ENCODE assay signal across 11 cellular contexts in the genomic region with DNA sequence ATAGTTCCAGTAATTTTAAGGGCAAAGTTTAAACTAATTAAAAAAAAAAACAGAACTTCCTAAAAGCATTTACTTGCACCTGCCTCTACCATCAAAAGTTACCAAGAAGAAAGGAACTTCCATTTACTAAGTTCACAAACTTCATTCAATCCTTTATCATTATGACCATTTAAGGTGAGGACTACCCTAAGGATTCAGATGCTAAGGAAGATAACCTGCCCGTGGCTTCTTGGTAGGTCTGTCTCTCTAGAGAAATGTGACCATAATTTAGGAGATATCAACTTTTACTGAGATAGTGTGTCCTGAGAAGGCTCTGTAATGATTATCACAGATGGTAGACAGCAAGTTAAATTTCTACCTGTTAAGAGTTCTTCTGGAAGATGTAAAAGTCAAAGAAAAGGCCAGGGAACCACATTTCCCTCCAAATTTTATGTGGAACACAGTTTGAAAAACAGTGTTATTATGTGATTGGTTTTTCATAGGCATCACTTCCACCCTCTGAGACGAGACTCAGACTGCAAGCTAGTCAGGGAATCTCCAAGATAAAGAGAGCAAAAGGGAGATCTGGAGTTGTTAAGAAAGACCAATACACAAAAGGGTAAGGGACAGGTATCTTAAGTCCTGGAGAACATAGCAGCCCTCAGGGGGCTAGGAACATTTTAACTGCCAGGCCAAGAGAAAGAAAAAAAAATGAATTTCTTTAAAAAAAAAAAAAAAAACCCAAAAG. TPM values are rescaled to one million over a fixed set of nuclear protein-coding genes. Genes with fewer than 3 reads are reported as not detected.
DNase-seq lines count a peak whose midpoint lies in the region; ATAC-seq, FAIRE-seq and TF ChIP-seq lines count a peak whose summit lies in the region.
"Had no signal": no experiment of that assay in that cellular context is flagged by ENCODE, and none has a peak within 500 bp of the region (broad histone marks: within the 10 kb centered on the region; RNA-seq: fewer than 3 reads in every experiment).

No MANE protein-coding gene starts in this region.

- H3K4me3 Mint-ChIP-seq in H9 (no peak overlapping the region), astrocyte (ENCODE audit: unreplicated experiment) (no peak overlapping the region)
- H3K4me3 Mint-ChIP-seq in naive thymus-derived CD4-positive, alpha-beta T cell: peak overlapping the region in 7 of 10 donors; percentile 26 to 58 (median 39)

- WGBS in H9 (ENCODE audit: extremely low coverage, insufficient read length, low lambda C conversion rate): no CpG with 5 or more reads among the region's 2 CpGs

- no peak overlapping the region for H3K23ac ChIP-seq in H9 (ENCODE audit: insufficient read length, low read depth, low read length)

- no peak overlapping the region for H2BK15ac ChIP-seq in H9 (ENCODE audit: low read depth, low read length)

- ATAC-seq in naive thymus-derived CD4-positive, alpha-beta T cell: no peak
- no peak for ATAC-seq in HG02642 (IDR thresholded peaks at IDR 0.05; ENCODE audit: poor library complexity, unreplicated experiment)

- no peak overlapping the region for H2BK20ac ChIP-seq in H9 (ENCODE audit: low read depth, low read length, poor library complexity, severe bottlenecking)

- H3T11ph ChIP-seq in H9 (ENCODE audit: low read length): no peak overlapping the region

- H4K20me1 ChIP-seq in BLaER1: peaks cover 100% of the 10 kb centered on the region
- no peaks in the 10 kb centered on the region for H4K20me1 ChIP-seq in H9 (ENCODE audit: control insufficient read depth, insufficient read depth, insufficient read length)
- H4K20me1 ChIP-seq in astrocyte (ENCODE audit: insufficient read depth, low read length): peaks cover 73% of the 10 kb centered on the region

- H3K14ac ChIP-seq in H9 (ENCODE audit: insufficient read depth, low read length): no peak overlapping the region

- H3K36me3 Mint-ChIP-seq in H9 (ENCODE audit: insufficient read depth in 1 of 3, low read depth in 3 of 3) (peaks cover 0 to 17% (median 4%) of the 10 kb centered on the region in 3 experiments; a peak in 4 of 7 replicates), astrocyte (ENCODE audit: low read depth, unreplicated experiment) (no peaks in the 10 kb centered on the region)
- H3K36me3 Mint-ChIP-seq in naive thymus-derived CD4-positive, alpha-beta T cell: peaks cover 0 to 13% (median 0%) of the 10 kb centered on the region in 5 donors

- H3K23me2 ChIP-seq in H9 (ENCODE audit: insufficient read length, low read depth, low read length, poor library complexity, severe bottlenecking): no peaks in the 10 kb centered on the region

- H3K9me3 Mint-ChIP-seq in H9 (no peaks in the 10 kb centered on the region), astrocyte (ENCODE audit: unreplicated experiment) (no peaks in the 10 kb centered on the region)
- H3K9me3 Mint-ChIP-seq in naive thymus-derived CD4-positive, alpha-beta T cell: no peaks in the 10 kb centered on the region

- H3K4ac ChIP-seq in H9 (ENCODE audit: low read depth, low read length): no peak overlapping the region

- no peak overlapping the region for H3K18ac ChIP-seq in H9 (ENCODE audit: insufficient read length, low read depth, low read length)

- no peak overlapping the region for H2BK5ac ChIP-seq in H9 (ENCODE audit: insufficient read length, low read length)

- H3K4me2 ChIP-seq in BLaER1: peak overlapping the region; percentile 14; the same call in 1 of the 2 replicates
- H3K4me2 ChIP-seq in H9 (ENCODE audit: insufficient read depth, insufficient read length, low read length): no peak overlapping the region
- H3K4me2 ChIP-seq in astrocyte (ENCODE audit: low read length): no peak overlapping the region

- DNase-seq in H9 (no peak), astrocyte (ENCODE audit: low read depth) (no peak), SHP77 treated with DMSO at 0.1 percent for 48 hours (lab: John Stamatoyannopoulos, UW) (no peak), MG63 (no peak), DMS 273 treated with DMSO at 0.1 percent for 48 hours (lab: John Stamatoyannopoulos, UW) (no peak)
- DNase-seq in naive thymus-derived CD4-positive, alpha-beta T cell: no peak
- DNase-seq: islet precursor cell, NCI-H345 had no signal

- H3K9ac ChIP-seq in BLaER1 (no peak overlapping the region), H9 (ENCODE audit: extremely low read depth, insufficient read length, low read length) (no peak overlapping the region), astrocyte (ENCODE audit: low read length) (no peak overlapping the region)

- CTCF ChIA-PET in naive thymus-derived CD4-positive, alpha-beta T cell (lab: Charles Lee): interaction anchor here (0.6 kb wide), 1 partner anchor 157 kb away, joined by 3 read pairs; no protein-coding TSS in a partner anchor

- H4K5ac ChIP-seq in H9 (ENCODE audit: insufficient read length, low read depth, low read length): no peak overlapping the region

- H3K27me3 ChIP-seq in BLaER1 (no peaks in the 10 kb centered on the region), H9 (ENCODE audit: insufficient read depth, low read length) (no peaks in the 10 kb centered on the region), astrocyte (ENCODE audit: insufficient read depth, low read length) (no peaks in the 10 kb centered on the region), MG63 (no peaks in the 10 kb centered on the region)
- no peaks in the 10 kb centered on the region for H3K27me3 ChIP-seq in naive thymus-derived CD4-positive, alpha-beta T cell (ENCODE audit: control insufficient read depth in 2 of 2, insufficient read depth in 2 of 2, low read length in 2 of 2)

- H2AFZ ChIP-seq in H9 (ENCODE audit: low read length) (no peak overlapping the region), astrocyte (ENCODE audit: low read depth, low read length) (no peak overlapping the region)

- H3K9me3 ChIP-seq in BLaER1 (no peaks in the 10 kb centered on the region), H9 (ENCODE audit: control insufficient read depth, low read depth, low read length) (no peaks in the 10 kb centered on the region), astrocyte (ENCODE audit: insufficient read depth, low read depth, low read length) (no peaks in the 10 kb centered on the region), MG63 (no peaks in the 10 kb centered on the region)
- no peaks in the 10 kb centered on the region for H3K9me3 ChIP-seq in naive thymus-derived CD4-positive, alpha-beta T cell (ENCODE audit: control insufficient read depth in 2 of 3, low read length in 3 of 3)

- H3K56ac ChIP-seq in H9 (ENCODE audit: insufficient read length, low read depth, low read length): no peak overlapping the region

- H3K4me3 ChIP-seq in BLaER1 (no peak overlapping the region), astrocyte (ENCODE audit: insufficient read depth, low read depth, low read length) (no peak overlapping the region), MG63 (no peak overlapping the region)
- no peak overlapping the region for H3K4me3 ChIP-seq in naive thymus-derived CD4-positive, alpha-beta T cell (ENCODE audit: low read length)

- no peaks in the 10 kb centered on the region for H3K27me3 Mint-ChIP-seq in H9 (ENCODE audit: low read depth)
- H3K27me3 Mint-ChIP-seq in astrocyte (ENCODE audit: low read depth, unreplicated experiment): no peaks in the 10 kb centered on the region
- H3K27me3 Mint-ChIP-seq in naive thymus-derived CD4-positive, alpha-beta T cell: no peaks in the 10 kb centered on the region

- H2BK120ac ChIP-seq in H9 (ENCODE audit: low read depth, low read length, poor library complexity, severe bottlenecking): no peak overlapping the region

- H2BK12ac ChIP-seq in H9 (ENCODE audit: insufficient read length, low read depth, low read length): no peak overlapping the region

- POLR2A ChIA-PET in naive thymus-derived CD4-positive, alpha-beta T cell (lab: Charles Lee): no interaction called here

- H4K91ac ChIP-seq in H9 (ENCODE audit: insufficient read length, low read depth, low read length): no peak overlapping the region

- peaks cover 49% of the 10 kb centered on the region; the same call in 1 of the 2 replicates for H3K79me2 ChIP-seq in H9 (ENCODE audit: insufficient read depth, low read length)
- H3K79me2 ChIP-seq in astrocyte (ENCODE audit: insufficient read depth, low read length): peaks cover 100% of the 10 kb centered on the region

- H2AK5ac ChIP-seq in H9 (ENCODE audit: insufficient read length, low read length): no peak overlapping the region

- H3K27ac Mint-ChIP-seq in H9 (peak overlapping the region; percentile 42 to 87 (median 80); a peak in 5 of 7 replicates), astrocyte (ENCODE audit: unreplicated experiment) (peak overlapping the region; percentile 62)
- peak overlapping the region; percentile 35 to 87 (median 77) for H3K27ac Mint-ChIP-seq in naive thymus-derived CD4-positive, alpha-beta T cell

- no peak overlapping the region for H3K27ac ChIP-seq in BLaER1
- H3K27ac ChIP-seq in H9 (ENCODE audit: insufficient read length, low read depth, low read length): peak overlapping the region; percentile 40
- H3K27ac ChIP-seq in astrocyte (ENCODE audit: low read depth, low read length): no peak overlapping the region
- peak overlapping the region; percentile 20 for H3K27ac ChIP-seq in naive thymus-derived CD4-positive, alpha-beta T cell (ENCODE audit: low read depth, low read length)

- H3K36me3 ChIP-seq in BLaER1: peaks cover 51% of the 10 kb centered on the region
- H3K36me3 ChIP-seq in astrocyte (ENCODE audit: insufficient read depth, low read length): no peaks in the 10 kb centered on the region
- no peaks in the 10 kb centered on the region for H3K36me3 ChIP-seq in naive thymus-derived CD4-positive, alpha-beta T cell (ENCODE audit: control insufficient read depth in 2 of 3, insufficient read depth in 3 of 3, low read length in 3 of 3)
- peaks cover 21% of the 10 kb centered on the region for H3K36me3 ChIP-seq in MG63

- peaks cover 44 to 55% of the 10 kb centered on the region in 2 experiments for H3K4me1 Mint-ChIP-seq in H9
- peaks cover 54% of the 10 kb centered on the region for H3K4me1 Mint-ChIP-seq in astrocyte (ENCODE audit: low read depth, unreplicated experiment)
- peaks cover 50 to 89% (median 82%) of the 10 kb centered on the region in 7 donors for H3K4me1 Mint-ChIP-seq in naive thymus-derived CD4-positive, alpha-beta T cell

- H3K4me1 ChIP-seq in BLaER1 (peaks cover 63% of the 10 kb centered on the region), H9 (ENCODE audit: insufficient read depth, low read length) (peaks cover 19% of the 10 kb centered on the region; the same call in 1 of the 2 replicates), astrocyte (ENCODE audit: insufficient read depth, low read length) (peaks cover 11% of the 10 kb centered on the region)
- H3K4me1 ChIP-seq in naive thymus-derived CD4-positive, alpha-beta T cell (ENCODE audit: control insufficient read depth in 2 of 2, insufficient read depth in 2 of 2, low read length in 2 of 2): peaks cover 9 to 37% of the 10 kb centered on the region in 2 donors

- peaks cover 11% of the 10 kb centered on the region for H3K79me1 ChIP-seq in H9 (ENCODE audit: insufficient read depth, low read depth, low read length, poor library complexity, severe bottlenecking)

- intact Hi-C loops in naive thymus-derived CD4-positive, alpha-beta T cell (cut with micrococcal nuclease): loop anchor here (2.0 to 10.0 kb wide), 4 partner anchors 15 to 107 kb away; a partner anchor contains a TSS

- TF ChIP-seq CTCF in H9 (conservative IDR thresholded peaks at IDR 0.05) (no peak), astrocyte (IDR thresholded peaks at IDR 0.05; ENCODE audit: insufficient read depth, low read depth, low read length) (no peak)

- H4K8ac ChIP-seq in H9 (replicated peaks; ENCODE audit: insufficient read length, low read depth, low read length): no peak overlapping the region

- FAIRE-seq in astrocyte (lab: Jason Lieb, UNC): no peak

RNA-seq across cellular contexts. Expression of a gene that starts 44.9 kb away (rescaled TPM):
- 211 and 217 TPM in 2 replicates for total RNA-seq in H9 (2021)
- total RNA-seq in astrocyte: 92.8 and 101 TPM in 2 replicates
- total RNA-seq in naive thymus-derived CD4-positive, alpha-beta T cell: 100 to 1,000 TPM; 107 to 148 (median 129) TPM
- 10 to 100 TPM; 41.1 to 76.4 TPM for polyA plus RNA-seq in naive thymus-derived CD4-positive, alpha-beta T cell
- total RNA-seq in MG63 (2014; rRNA removed; shearing (Covaris generic); ENCODE audit: low replicate concordance): 69.3 and 86.9 TPM in 2 replicates

RNA-seq across cellular contexts. Expression of a gene that starts 57.4 kb away (rescaled TPM):
- total RNA-seq in H9 (2021) (66.0 and 72.9 TPM in 2 replicates), astrocyte (32.4 and 33.9 TPM in 2 replicates)
- 10 to 100 TPM; 20.5 to 32.9 (median 22.7) TPM for total RNA-seq in naive thymus-derived CD4-positive, alpha-beta T cell
- 10 to 100 TPM; 67.3 to 72.9 TPM for polyA plus RNA-seq in naive thymus-derived CD4-positive, alpha-beta T cell
- 24.4 and 86.0 TPM in 2 replicates for total RNA-seq in MG63 (2014; rRNA removed; shearing (Covaris generic); ENCODE audit: low replicate concordance)

RNA-seq across cellular contexts. Expression of a gene that starts 59.1 kb away (rescaled TPM):
- total RNA-seq in H9 (2021) (0.48 TPM in 1 of 2 replicates, not detected in the other), astrocyte (0.86 and 0.96 TPM in 2 replicates)
- total RNA-seq in naive thymus-derived CD4-positive, alpha-beta T cell: 1 to 10 TPM in 4 of 5 experiments, under 1 TPM in 1; 0.99 to 1.7 (median 1.4) TPM
- polyA plus RNA-seq in naive thymus-derived CD4-positive, alpha-beta T cell: not detected
- total RNA-seq in MG63 (2014; rRNA removed; shearing (Covaris generic); ENCODE audit: low replicate concordance): 0.16 TPM in 1 of 2 replicates, not detected in the other
- total RNA-seq: RPMI7951 had no signal

Comparison
In these comparisons a context has a peak if more than half of its experiments do, and no peak if none do; other contexts are left out.
1. H3K27ac ChIP-seq: peak in H9 (single experiment) and naive thymus-derived CD4-positive, alpha-beta T cell (single experiment); none in BLaER1 (single experiment) and astrocyte (single experiment).
2. H3K4me3 Mint-ChIP-seq: peak in naive thymus-derived CD4-positive, alpha-beta T cell (7 of 10); none in H9 (0 of 2) and astrocyte (single experiment).
3. Peak in every context shown above with its lines, with median percentiles within 50 percentile points of each other: H3K27ac Mint-ChIP-seq.